In the genomic region with DNA sequence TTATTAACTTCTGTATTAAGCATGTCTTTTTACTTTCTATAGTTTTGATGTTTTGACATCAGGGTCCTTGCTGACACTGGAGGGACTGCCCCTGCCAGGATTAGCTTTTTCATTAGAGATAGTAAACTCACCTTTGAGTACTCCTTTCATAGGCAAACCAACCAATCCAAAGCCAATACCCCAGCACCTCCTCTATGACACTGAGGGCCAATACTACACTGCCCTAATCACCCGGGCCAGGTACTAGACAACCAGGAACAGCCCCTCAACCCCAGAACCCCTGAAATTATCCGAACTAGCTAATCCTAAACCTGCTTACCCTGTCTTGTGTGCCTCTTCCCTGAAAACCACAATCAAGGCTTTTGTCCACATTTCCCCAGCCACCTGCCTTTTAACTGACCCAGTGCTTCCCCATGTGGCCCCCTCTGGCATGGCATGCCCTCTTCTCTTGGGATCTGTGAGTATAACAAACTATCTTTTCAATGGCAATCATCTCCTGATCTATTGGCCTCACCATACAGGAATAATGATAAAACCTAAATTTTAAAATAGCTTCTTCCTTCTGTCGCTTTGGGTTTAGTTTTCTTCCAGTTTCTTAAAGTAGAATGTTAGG, we compare ENCODE assay signal across 9 cellular contexts. TPM values are rescaled to one million over a fixed set of nuclear protein-coding genes. Genes with fewer than 3 reads are reported as not detected.
DNase-seq lines count a peak whose midpoint lies in the region; ATAC-seq and TF ChIP-seq lines count a peak whose summit lies in the region.
"Had no signal": no experiment of that assay in that cellular context is flagged by ENCODE, and none has a peak within 500 bp of the region (broad histone marks: within the 10 kb centered on the region; RNA-seq: fewer than 3 reads in every experiment).

No MANE protein-coding gene starts in this region.

- H3K36me3 ChIP-seq in prostate gland, result no peaks in the 10 kb centered on the region

- TF ChIP-seq POLR2A in prostate gland (IDR thresholded peaks at IDR 0.05), result no peak

- no peaks in the 10 kb centered on the region for H3K36me3 Mint-ChIP-seq in natural killer cell
- peaks cover 9% of the 10 kb centered on the region for H3K36me3 Mint-ChIP-seq in natural killer cell treated with Interleukin-12 subunit alpha and Interleukin-12 subunit beta and Interleukin-15 and Interleukin-18, amount 100 ng/mL, for 72 hours

- H3K9me3 Mint-ChIP-seq in natural killer cell, result no peaks in the 10 kb centered on the region
- no peaks in the 10 kb centered on the region for H3K9me3 Mint-ChIP-seq in natural killer cell treated with Interleukin-12 subunit alpha and Interleukin-12 subunit beta and Interleukin-15 and Interleukin-18, amount 100 ng/mL, for 72 hours

- peak overlapping the region; percentile 42 to 56 for H3K27ac Mint-ChIP-seq in natural killer cell
- peak overlapping the region in 1 of 2 donors; percentile 10 for H3K27ac Mint-ChIP-seq in natural killer cell treated with Interleukin-12 subunit alpha and Interleukin-12 subunit beta and Interleukin-15 and Interleukin-18, amount 100 ng/mL, for 72 hours

- H3K27me3 Mint-ChIP-seq in natural killer cell (ENCODE audit: low read depth in 2 of 2), result no peaks in the 10 kb centered on the region
- no peaks in the 10 kb centered on the region for H3K27me3 Mint-ChIP-seq in natural killer cell treated with Interleukin-12 subunit alpha and Interleukin-12 subunit beta and Interleukin-15 and Interleukin-18, amount 100 ng/mL, for 72 hours

- H3K4me1 ChIP-seq in prostate gland (replicated peaks), result no peaks in the 10 kb centered on the region

- no peak overlapping the region for H3K4me3 Mint-ChIP-seq in natural killer cell
- no peak overlapping the region for H3K4me3 Mint-ChIP-seq in natural killer cell treated with Interleukin-12 subunit alpha and Interleukin-12 subunit beta and Interleukin-15 and Interleukin-18, amount 100 ng/mL, for 72 hours

- no peak overlapping the region for H3K4me3 ChIP-seq in prostate gland

- H3K4me1 Mint-ChIP-seq in natural killer cell, result peaks cover 28 to 38% of the 10 kb centered on the region in 2 donors
- peaks cover 16 to 25% of the 10 kb centered on the region in 2 donors for H3K4me1 Mint-ChIP-seq in natural killer cell treated with Interleukin-12 subunit alpha and Interleukin-12 subunit beta and Interleukin-15 and Interleukin-18, amount 100 ng/mL, for 72 hours (ENCODE audit: low read depth in 2 of 2)

- DNase-seq in natural killer cell (no peak), RPMI8226 (peak; percentile 54), hippocampal formation (lab: John Stamatoyannopoulos, UW) (peak; percentile 12 to 14), prostate gland (ENCODE audit: low spot score) (no peak)
- no peak for DNase-seq in natural killer cell treated with Interleukin-12 subunit alpha and Interleukin-12 subunit beta and Interleukin-15 and Interleukin-18, amount 100 ng/mL, for 72 hours (ENCODE audit: low spot score)
- DNase-seq in central memory CD4-positive, alpha-beta T cell, result no peak

- ATAC-seq in natural killer cell (peak in 1 of 3 donors; percentile 36), GM21390 (IDR thresholded peaks at IDR 0.05; ENCODE audit: unreplicated experiment) (no peak), HG02678 (IDR thresholded peaks at IDR 0.05; ENCODE audit: unreplicated experiment) (no peak)
- ATAC-seq in natural killer cell treated with Interleukin-12 subunit alpha and Interleukin-12 subunit beta and Interleukin-15 and Interleukin-18, amount 100 ng/mL, for 72 hours, result no peak

- H3K27ac ChIP-seq in prostate gland, result no peak overlapping the region
- H3K27ac ChIP-seq: neutrophil had no signal

- H3K9me3 ChIP-seq in prostate gland, result no peaks in the 10 kb centered on the region
- H3K9me3 ChIP-seq: neutrophil had no signal

- 88% methylated on average over 3 of the region's 3 CpGs for WGBS in prostate gland

- TF ChIP-seq CTCF in natural killer cell (IDR thresholded peaks at IDR 0.05), result peak; percentile 30
- TF ChIP-seq CTCF in prostate gland (IDR thresholded peaks at IDR 0.05), result no peak

- no peaks in the 10 kb centered on the region for H3K27me3 ChIP-seq in prostate gland (replicated peaks; ENCODE audit: insufficient read depth)
- H3K27me3 ChIP-seq: neutrophil had no signal

- intact Hi-C loops in natural killer cell (cut with micrococcal nuclease), result no loop called here
- intact Hi-C loops in prostate gland (cut with DNase I), result no loop called here

RNA-seq across cellular contexts. Expression of a gene that starts 31.2 kb away (rescaled TPM):
- total RNA-seq in natural killer cell, result 100 to 1,000 TPM in 1 of 3 donors, 10 to 100 TPM in 2; 72.2 to 107 (median 97.7) TPM
- 100 to 1,000 TPM in 1 of 2 donors, 10 to 100 TPM in 1; 92.0 to 124 TPM for total RNA-seq in natural killer cell treated with Interleukin-12 subunit alpha and Interleukin-12 subunit beta and Interleukin-15 and Interleukin-18, amount 100 ng/mL, for 72 hours
- total RNA-seq in prostate gland, result 100 to 1,000 TPM; 152 to 200 TPM

RNA-seq across cellular contexts. Expression of a gene that starts 58.0 kb away (rescaled TPM):
- total RNA-seq in natural killer cell, result 10 to 100 TPM; 19.5 to 24.9 (median 21.2) TPM
- 10 to 100 TPM; 39.9 to 45.0 TPM for total RNA-seq in natural killer cell treated with Interleukin-12 subunit alpha and Interleukin-12 subunit beta and Interleukin-15 and Interleukin-18, amount 100 ng/mL, for 72 hours
- 10 to 100 TPM; 11.1 to 33.0 TPM for total RNA-seq in prostate gland

Comparison
In these comparisons a context has a peak if more than half of its experiments do, and no peak if none do; other contexts are left out.
1. DNase-seq: peak in RPMI8226 (single experiment) and hippocampal formation (2 of 2); none in natural killer cell (single experiment), natural killer cell treated with Interleukin-12 subunit alpha and Interleukin-12 subunit beta and Interleukin-15 and Interleukin-18, amount 100 ng/mL, for 72 hours (single experiment), central memory CD4-positive, alpha-beta T cell (single experiment) and prostate gland (single experiment).